ENCODE assay signal across 8 cellular contexts in the genomic region with DNA sequence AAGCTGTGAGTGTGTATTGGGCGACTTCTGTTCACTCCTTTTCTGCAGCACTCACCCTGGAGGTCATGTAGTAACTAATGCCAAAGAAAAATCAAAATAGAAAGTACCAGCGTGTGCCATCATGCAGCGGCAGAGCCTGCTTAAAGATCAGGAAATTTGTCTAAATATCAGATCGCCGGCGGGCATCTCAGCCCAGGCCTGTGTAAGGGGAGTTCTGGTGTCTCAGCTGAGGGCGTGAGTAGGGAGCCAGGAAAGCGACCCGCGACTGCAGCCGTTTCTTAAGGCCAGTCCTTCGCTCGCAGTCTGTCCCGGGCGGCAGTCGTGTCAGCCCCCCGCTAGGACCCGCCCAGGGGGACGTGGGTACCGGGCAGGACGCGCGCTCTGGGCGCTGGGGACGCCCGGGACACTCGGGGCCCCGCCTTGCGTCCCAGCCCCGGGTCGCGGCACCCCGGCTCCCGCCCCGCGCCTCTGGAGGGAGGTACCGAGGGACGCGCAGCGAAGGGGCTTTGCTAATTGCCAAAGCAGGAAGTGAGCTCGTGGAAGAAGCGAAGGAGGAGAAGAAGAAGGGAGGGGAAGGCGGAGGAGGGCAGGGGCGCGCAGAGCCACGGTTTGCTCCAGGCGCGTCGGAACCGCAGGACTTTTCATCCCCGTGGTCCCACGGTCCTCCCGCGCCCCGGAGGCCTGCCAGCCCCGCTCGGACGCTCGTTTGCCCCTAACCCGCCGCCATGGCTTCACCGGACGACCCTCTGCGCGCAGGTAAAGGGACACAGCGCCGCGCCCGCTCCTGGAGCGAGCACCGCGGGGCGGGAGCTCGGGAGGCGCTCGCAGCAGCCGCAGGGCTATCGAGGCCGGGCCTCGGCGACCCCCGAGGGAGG. TPM values are rescaled to one million over a fixed set of nuclear protein-coding genes. Genes with fewer than 3 reads are reported as not detected.
A peak's percentile ranks its signal among the peaks of the same experiment; 100 is the strongest.
DNase-seq lines count a peak whose midpoint lies in the region; ATAC-seq and TF ChIP-seq lines count a peak whose summit lies in the region.

No MANE protein-coding gene starts in this region.

- peak overlapping the region; percentile 13 for H3K18ac ChIP-seq in mesendoderm (ENCODE audit: low read length)

- no peak overlapping the region for H2BK120ac ChIP-seq in mesendoderm (ENCODE audit: low read depth, low read length)

- H4K8ac ChIP-seq in mesendoderm (ENCODE audit: low read depth, low read length) = no peak overlapping the region

- no peak for TF ChIP-seq CTCF in dorsolateral prefrontal cortex (IDR thresholded peaks at IDR 0.05 in 54 of 56, conservative IDR thresholded peaks at IDR 0.05 in 2 of 56; ENCODE audit: low read depth in 1 of 56, partially characterized antibody in 56 of 56)

- no CpG with 5 or more reads among the region's 82 CpGs for WGBS in mesendoderm (ENCODE audit: extremely low coverage, insufficient coverage, low lambda C conversion rate)

- H3K23ac ChIP-seq in mesendoderm (ENCODE audit: low read length) = peak overlapping the region; percentile 29

- H3K79me2 ChIP-seq in mesendoderm (ENCODE audit: control insufficient read depth, insufficient read depth, low read length) = no peaks in the 10 kb centered on the region

- peak; percentile 32 for DNase-seq in COR-L47 (lab: John Stamatoyannopoulos, UW)
- peak; percentile 55 for DNase-seq in HT1080 (ENCODE audit: low read depth)
- DNase-seq in activated CD4-positive, CD25-positive, alpha-beta regulatory T cell treated with anti-CD3 and anti-CD28 coated beads, Interleukin-2, amount 50 U/mL, for 72 hours = peak; percentile 44
- no peak for DNase-seq in dorsolateral prefrontal cortex
- DNase-seq in mesendoderm = peak; percentile 71
- peak; percentile 53 for DNase-seq in stimulated activated naive CD4-positive, alpha-beta T cell treated with Interleukin-2 at 50 U/mL for 16 hours (lab: John Stamatoyannopoulos, UW)
- no peak for DNase-seq in caudate nucleus (lab: John Stamatoyannopoulos, UW)

- no peaks in the 10 kb centered on the region for H3K79me1 ChIP-seq in mesendoderm (ENCODE audit: low read length)

- peak overlapping the region; percentile 85 for H3K9ac ChIP-seq in mesendoderm (ENCODE audit: low read length)

- H3K36me3 ChIP-seq in mesendoderm (ENCODE audit: control insufficient read depth, insufficient read depth, low read length) = no peaks in the 10 kb centered on the region

- H2BK15ac ChIP-seq in mesendoderm (replicated peaks; ENCODE audit: low read depth) = no peak overlapping the region

- peak overlapping the region; percentile 92 for H3K56ac ChIP-seq in mesendoderm (ENCODE audit: low read length)

- no peak overlapping the region for H3K27ac ChIP-seq in dorsolateral prefrontal cortex
- no peak overlapping the region for H3K27ac ChIP-seq in mesendoderm (ENCODE audit: low read depth, low read length)
- H3K27ac ChIP-seq in caudate nucleus (ENCODE audit: low read depth, low read length) = no peak overlapping the region

- H3K4me1 ChIP-seq in mesendoderm (ENCODE audit: control insufficient read depth, low read depth, low read length) = peaks cover 6% of the 10 kb centered on the region

- peak; percentile 65 for ATAC-seq in GM19452 (IDR thresholded peaks at IDR 0.05; ENCODE audit: unreplicated experiment)

- peak overlapping the region; percentile 38 for H3K4ac ChIP-seq in mesendoderm (ENCODE audit: low read depth, low read length)

- peak overlapping the region; percentile 46 for H2BK5ac ChIP-seq in mesendoderm (ENCODE audit: low read length)

- H3K4me3 ChIP-seq in dorsolateral prefrontal cortex (peak overlapping the region; percentile 23 to 73 (median 54)), mesendoderm (ENCODE audit: low read length) (peak overlapping the region; percentile 62)

- no peak overlapping the region for H4K5ac ChIP-seq in mesendoderm (ENCODE audit: low read length)

- H2AK5ac ChIP-seq in mesendoderm (ENCODE audit: low read length) = no peak overlapping the region

- H3K4me2 ChIP-seq in mesendoderm (ENCODE audit: low read length) = peak overlapping the region; percentile 63

- intact Hi-C loops in dorsolateral prefrontal cortex (cut with DNase I) = no loop called here

- H3K27me3 ChIP-seq in dorsolateral prefrontal cortex (peaks cover 0 to 62% (median 46%) of the 10 kb centered on the region in 45 donors), mesendoderm (ENCODE audit: insufficient read depth, low read length, poor library complexity) (no peaks in the 10 kb centered on the region)

RNA-seq across cellular contexts. Expression of gene EDARADD, which starts 1.1 kb away (rescaled TPM):
- total RNA-seq in HT1080 (2014; rRNA removed; shearing (Covaris generic)) = 3.7 and 3.8 TPM in 2 replicates
- polyA plus RNA-seq in HT1080 (2015; cell fraction: cytosol; rRNA removed) = 0.33 and 0.63 TPM in 2 replicates
- polyA plus RNA-seq in HT1080 (2015; cell fraction: nucleus; rRNA removed) = 0.11 and 0.60 TPM in 2 replicates
- total RNA-seq in dorsolateral prefrontal cortex = 1 to 10 TPM in 4 of 120 experiments, under 1 TPM in 44, not detected in 72; 0.16 to 1.3 (median 0.31) TPM
- polyA plus RNA-seq in mesendoderm (2013, experiment 1 of 2) = 2.4 TPM
- 2.6 TPM for polyA plus RNA-seq in mesendoderm (2013, experiment 2 of 2)

Comparison
In these comparisons a context has a peak if more than half of its experiments do, and no peak if none do; other contexts are left out.
1. DNase-seq: peak in COR-L47 (single experiment), HT1080 (single experiment), activated CD4-positive, CD25-positive, alpha-beta regulatory T cell treated with anti-CD3 and anti-CD28 coated beads, Interleukin-2, amount 50 U/mL, for 72 hours (single experiment), mesendoderm (single experiment) and stimulated activated naive CD4-positive, alpha-beta T cell treated with Interleukin-2 at 50 U/mL for 16 hours (single experiment); none in dorsolateral prefrontal cortex (0 of 10) and caudate nucleus (0 of 61).